ENCODE assay signal across 14 cellular contexts in genomic region chr12:91565246-91565645, GRCh38.
DNase-seq lines count a peak whose midpoint lies in the region; ATAC-seq and TF ChIP-seq lines count a peak whose summit lies in the region.
"Had no signal": no experiment of that assay in that cellular context is flagged by ENCODE, and none has a peak within 500 bp of the region (broad histone marks: within the 10 kb centered on the region; RNA-seq: fewer than 3 reads in every experiment).

No MANE protein-coding gene starts in this region.

- H3K27me3 ChIP-seq in osteoblast (ENCODE audit: insufficient read depth, low read length) (no peaks in the 10 kb centered on the region), uterus (no peaks in the 10 kb centered on the region)
- H3K27me3 ChIP-seq: neutrophil had no signal

- intact Hi-C loops in uterus (cut with DNase I; ENCODE audit: low total_unique reads), result no loop called here

- no peaks in the 10 kb centered on the region for H3K27me3 Mint-ChIP-seq in effector memory CD8-positive, alpha-beta T cell

- H3K9me3 ChIP-seq in osteoblast (ENCODE audit: low read depth, low read length), result no peaks in the 10 kb centered on the region
- no peaks in the 10 kb centered on the region for H3K9me3 ChIP-seq in uterus
- H3K9me3 ChIP-seq: neutrophil had no signal

- H3K36me3 Mint-ChIP-seq in effector memory CD8-positive, alpha-beta T cell (ENCODE audit: insufficient read depth), result no peaks in the 10 kb centered on the region

- no peak overlapping the region for H3K4me2 ChIP-seq in osteoblast (ENCODE audit: insufficient read depth, low read length)

- H3K9me3 Mint-ChIP-seq in effector memory CD8-positive, alpha-beta T cell, result no peaks in the 10 kb centered on the region

- no peaks in the 10 kb centered on the region for H4K20me1 ChIP-seq in osteoblast (ENCODE audit: insufficient read depth, low read length)

- DNase-seq in stimulated activated naive CD4-positive, alpha-beta T cell treated with Interleukin-2 at 50 U/mL for 16 hours (lab: John Stamatoyannopoulos, UW), result peak; percentile 43
- no peak for DNase-seq in stimulated activated naive CD4-positive, alpha-beta T cell (lab: John Stamatoyannopoulos, UW)
- DNase-seq in cardiac fibroblast (ENCODE audit: low read depth in 2 of 2) (peak; percentile 23 to 26), osteoblast (ENCODE audit: insufficient read length, low spot score, missing footprints) (no peak), uterus (peak in 1 of 2 donors; percentile 33)
- DNase-seq in effector memory CD8-positive, alpha-beta T cell, result no peak
- DNase-seq: GF-D8, left cardiac atrium, NCI-H1930, SW 1271, trophoblast cell had no signal

- H3K36me3 ChIP-seq in osteoblast (ENCODE audit: insufficient read depth, low read length) (no peaks in the 10 kb centered on the region), uterus (no peaks in the 10 kb centered on the region)
- H3K36me3 ChIP-seq: neutrophil had no signal

- no peak for TF ChIP-seq POLR2A in uterus (IDR thresholded peaks at IDR 0.05)

- H3K27ac ChIP-seq in osteoblast (ENCODE audit: low read depth, low read length) (no peak overlapping the region), uterus (peak overlapping the region; percentile 5 to 44)
- H3K27ac ChIP-seq: neutrophil had no signal

- peak overlapping the region; percentile 32 for H2AFZ ChIP-seq in osteoblast (ENCODE audit: low read length)

- H3K4me1 ChIP-seq in osteoblast (ENCODE audit: insufficient read depth, low read length), result peaks cover 9% of the 10 kb centered on the region
- H3K4me1 ChIP-seq in uterus, result peaks cover 0 to 4% of the 10 kb centered on the region in 2 donors

- no peak for ATAC-seq in effector memory CD8-positive, alpha-beta T cell (replicated peaks)
- no peak for ATAC-seq in HG03432 (IDR thresholded peaks at IDR 0.05; ENCODE audit: unreplicated experiment)
- ATAC-seq in GM19328 (IDR thresholded peaks at IDR 0.05; ENCODE audit: unreplicated experiment), result no peak

- TF ChIP-seq CTCF in cardiac fibroblast (IDR thresholded peaks at IDR 0.05; ENCODE audit: low read depth, low read length) (no peak), osteoblast (IDR thresholded peaks at IDR 0.05; ENCODE audit: extremely low read depth, low read depth, low read length) (no peak), uterus (IDR thresholded peaks at IDR 0.05) (no peak)

- H3K4me3 ChIP-seq in cardiac fibroblast (replicated peaks in 1 of 2; ENCODE audit: low read depth in 2 of 2, low read length in 2 of 2), result no peak overlapping the region
- no peak overlapping the region for H3K4me3 ChIP-seq in osteoblast (ENCODE audit: insufficient read depth, low read length)
- no peak overlapping the region for H3K4me3 ChIP-seq in uterus

- no peak overlapping the region for H3K4me3 Mint-ChIP-seq in effector memory CD8-positive, alpha-beta T cell

- H3K27ac Mint-ChIP-seq in effector memory CD8-positive, alpha-beta T cell, result no peak overlapping the region

- no peaks in the 10 kb centered on the region for H3K79me2 ChIP-seq in osteoblast (ENCODE audit: insufficient read depth, low read length)

- H3K4me1 Mint-ChIP-seq in effector memory CD8-positive, alpha-beta T cell (ENCODE audit: low read depth in 2 of 2), result peaks cover 10 to 13% of the 10 kb centered on the region in 2 donors

Comparison
In these comparisons a context has a peak if more than half of its experiments do, and no peak if none do; other contexts are left out.
1. DNase-seq: peak in stimulated activated naive CD4-positive, alpha-beta T cell treated with Interleukin-2 at 50 U/mL for 16 hours (single experiment) and cardiac fibroblast (2 of 2); none in stimulated activated naive CD4-positive, alpha-beta T cell (0 of 6), osteoblast (single experiment) and effector memory CD8-positive, alpha-beta T cell (0 of 3).